ENCODE assay signal across 10 cellular contexts in the genomic region with DNA sequence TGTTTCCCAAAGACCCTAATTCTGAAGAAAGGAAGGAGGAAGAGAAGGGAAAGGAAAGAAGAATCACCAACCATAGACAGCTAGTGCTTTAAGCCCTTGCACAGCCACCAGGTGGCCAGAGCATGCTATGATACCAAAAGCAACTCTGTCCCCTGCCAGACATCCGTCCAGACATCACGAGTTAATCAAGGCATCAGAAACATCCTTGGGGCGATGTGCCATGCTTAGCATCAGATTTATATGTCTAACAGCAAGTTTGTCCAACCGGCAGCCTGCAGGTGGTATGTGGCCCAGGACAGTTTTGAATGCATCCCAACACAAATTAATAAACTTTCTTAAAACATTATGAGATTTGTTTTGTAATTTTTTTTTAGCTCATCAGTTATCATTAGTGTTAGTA. TPM values are rescaled to one million over a fixed set of nuclear protein-coding genes. Genes with fewer than 3 reads are reported as not detected.
A peak's percentile ranks its signal among the peaks of the same experiment; 100 is the strongest.
DNase-seq lines count a peak whose midpoint lies in the region; ATAC-seq and TF ChIP-seq lines count a peak whose summit lies in the region.
"Had no signal": no experiment of that assay in that cellular context is flagged by ENCODE, and none has a peak within 500 bp of the region (broad histone marks: within the 10 kb centered on the region; RNA-seq: fewer than 3 reads in every experiment).

No MANE protein-coding gene starts in this region.

- no peaks in the 10 kb centered on the region for H3K27me3 Mint-ChIP-seq in type B pancreatic cell

- peaks cover 0 to 15% (median 0%) of the 10 kb centered on the region in 9 donors for H3K4me1 ChIP-seq in heart right ventricle
- no peaks in the 10 kb centered on the region for H3K4me1 ChIP-seq in right cardiac atrium (ENCODE audit: control insufficient read depth, insufficient read depth, low read length)
- H3K4me1 ChIP-seq in OCI-LY1 (ENCODE audit: insufficient read depth, low read length, severe bottlenecking): no peaks in the 10 kb centered on the region
- H3K4me1 ChIP-seq in esophagus muscularis mucosa: peaks cover 6 to 12% (median 7%) of the 10 kb centered on the region in 4 donors

- H2AFZ ChIP-seq in OCI-LY1 (ENCODE audit: low read length): no peak overlapping the region

- H3K27me3 ChIP-seq in heart right ventricle (no peaks in the 10 kb centered on the region), right cardiac atrium (ENCODE audit: control insufficient read depth, insufficient read depth) (no peaks in the 10 kb centered on the region), OCI-LY1 (ENCODE audit: insufficient read depth, low read length) (no peaks in the 10 kb centered on the region), esophagus muscularis mucosa (no peaks in the 10 kb centered on the region)

- ATAC-seq in heart right ventricle: no peak
- no peak for ATAC-seq in right cardiac atrium
- ATAC-seq in GM19328 (IDR thresholded peaks at IDR 0.05; ENCODE audit: unreplicated experiment): no peak
- ATAC-seq: lower lobe of right lung had no signal

- H3K9me3 ChIP-seq in heart right ventricle (no peaks in the 10 kb centered on the region), right cardiac atrium (ENCODE audit: control insufficient read depth, low read length) (no peaks in the 10 kb centered on the region), OCI-LY1 (ENCODE audit: low read length) (no peaks in the 10 kb centered on the region), esophagus muscularis mucosa (no peaks in the 10 kb centered on the region)
- H3K9me3 ChIP-seq: lower lobe of right lung had no signal

- H3F3A ChIP-seq in OCI-LY1 (ENCODE audit: insufficient read depth, low read length): no peaks in the 10 kb centered on the region

- no peaks in the 10 kb centered on the region for H4K20me1 ChIP-seq in OCI-LY1 (ENCODE audit: insufficient read depth, low read length)

- H3K4me1 Mint-ChIP-seq in type B pancreatic cell (ENCODE audit: unreplicated experiment): peaks cover 15% of the 10 kb centered on the region

- no peak overlapping the region for H3K9ac ChIP-seq in OCI-LY1 (ENCODE audit: low read length)

- H3K4me3 ChIP-seq in heart right ventricle: no peak overlapping the region
- no peak overlapping the region for H3K4me3 ChIP-seq in right cardiac atrium (ENCODE audit: low read length)
- no peak overlapping the region for H3K4me3 ChIP-seq in OCI-LY1 (ENCODE audit: low read depth, low read length, poor library complexity, severe bottlenecking)
- no peak overlapping the region for H3K4me3 ChIP-seq in esophagus muscularis mucosa
- H3K4me3 ChIP-seq: lower lobe of right lung had no signal

- H3K36me3 ChIP-seq in heart right ventricle: no peaks in the 10 kb centered on the region
- H3K36me3 ChIP-seq in OCI-LY1 (ENCODE audit: insufficient read depth, low read length): no peaks in the 10 kb centered on the region
- H3K36me3 ChIP-seq in esophagus muscularis mucosa: no peaks in the 10 kb centered on the region
- H3K36me3 ChIP-seq: lower lobe of right lung had no signal

- 44 to 48% methylated on average over 4 of the region's 4 CpGs for WGBS in heart right ventricle, 2 donors
- 47% methylated on average over 4 of the region's 4 CpGs for WGBS in right cardiac atrium
- WGBS in esophagus muscularis mucosa: 52% methylated on average over 4 of the region's 4 CpGs

- no peak overlapping the region for H3K27ac Mint-ChIP-seq in type B pancreatic cell
- H3K27ac Mint-ChIP-seq: activated naive CD8-positive, alpha-beta T cell treated with anti-CD3 and anti-CD28 coated beads, Interleukin-2, amount 10 ng/mL, durations not matched to agents 7 days and 5 days had no signal

- TF ChIP-seq CTCF in heart right ventricle (IDR thresholded peaks at IDR 0.05) (peak in 7 of 9 donors; percentile 11 to 44 (median 26)), OCI-LY1 (IDR thresholded peaks at IDR 0.05; ENCODE audit: low read length) (peak; percentile 57), esophagus muscularis mucosa (IDR thresholded peaks at IDR 0.05) (peak; percentile 7 to 41 (median 10)), type B pancreatic cell (conservative IDR thresholded peaks at IDR 0.05) (peak; percentile 74)

- no peaks in the 10 kb centered on the region for H3K9me2 ChIP-seq in OCI-LY1 (ENCODE audit: low read depth, low read length)

- H3K9me3 Mint-ChIP-seq in type B pancreatic cell: no peaks in the 10 kb centered on the region
- H3K9me3 Mint-ChIP-seq: activated naive CD8-positive, alpha-beta T cell treated with anti-CD3 and anti-CD28 coated beads, Interleukin-2, amount 10 ng/mL, durations not matched to agents 7 days and 5 days had no signal

- intact Hi-C loops in heart right ventricle (cut with DNase I): no loop called here
- intact Hi-C loops in right cardiac atrium (cut with DNase I): no loop called here
- intact Hi-C loops in esophagus muscularis mucosa (cut with DNase I): no loop called here

- DNase-seq in heart right ventricle (no peak), right cardiac atrium (no peak), esophagus muscularis mucosa (ENCODE audit: extremely low spot score) (peak; percentile 68), type B pancreatic cell (ENCODE audit: extremely low spot score, unreplicated experiment) (no peak), ureter (ENCODE audit: low spot score) (no peak), NCI-H2081 (lab: John Stamatoyannopoulos, UW) (no peak)
- DNase-seq: activated naive CD8-positive, alpha-beta T cell treated with anti-CD3 and anti-CD28 coated beads, Interleukin-2, amount 10 ng/mL, durations not matched to agents 7 days and 5 days; lower lobe of right lung had no signal

- H3K27ac ChIP-seq in heart right ventricle (no peak overlapping the region), right cardiac atrium (ENCODE audit: low read length) (no peak overlapping the region), OCI-LY1 (ENCODE audit: low read depth, low read length, poor library complexity, severe bottlenecking) (no peak overlapping the region), esophagus muscularis mucosa (replicated peaks in 1 of 4) (no peak overlapping the region)
- H3K27ac ChIP-seq: lower lobe of right lung had no signal

- no peaks in the 10 kb centered on the region for H3K79me2 ChIP-seq in OCI-LY1 (ENCODE audit: insufficient read depth, low read length)

- H3K36me3 Mint-ChIP-seq in type B pancreatic cell: no peaks in the 10 kb centered on the region
- H3K36me3 Mint-ChIP-seq: activated naive CD8-positive, alpha-beta T cell treated with anti-CD3 and anti-CD28 coated beads, Interleukin-2, amount 10 ng/mL, durations not matched to agents 7 days and 5 days had no signal

- no peak for TF ChIP-seq EP300 in esophagus muscularis mucosa (IDR thresholded peaks at IDR 0.05)

- no peak for TF ChIP-seq POLR2A in esophagus muscularis mucosa (IDR thresholded peaks at IDR 0.05; ENCODE audit: low read depth)

- no peak overlapping the region for H3K4me3 Mint-ChIP-seq in type B pancreatic cell
- H3K4me3 Mint-ChIP-seq: activated naive CD8-positive, alpha-beta T cell treated with anti-CD3 and anti-CD28 coated beads, Interleukin-2, amount 10 ng/mL, durations not matched to agents 7 days and 5 days had no signal

- H3K4me2 ChIP-seq in OCI-LY1 (ENCODE audit: low read length): no peak overlapping the region

RNA-seq across cellular contexts. Expression of a gene that starts 2.9 kb away (rescaled TPM):
- total RNA-seq in heart right ventricle (not detected), right cardiac atrium (not detected), esophagus muscularis mucosa (not detected), type B pancreatic cell (ENCODE audit: low replicate concordance) (1.4 TPM in 1 of 2 replicates, not detected in the other), ureter (not detected)
- polyA plus RNA-seq in heart right ventricle (not detected), right cardiac atrium (not detected)
- total RNA-seq: activated naive CD8-positive, alpha-beta T cell treated with anti-CD3 and anti-CD28 coated beads, Interleukin-2, amount 10 ng/mL, durations not matched to agents 7 days and 5 days; lower lobe of right lung had no signal

RNA-seq across cellular contexts. Expression of a gene that starts 50.2 kb away (rescaled TPM):
- 10 to 100 TPM; 32.1 to 58.3 (median 39.6) TPM for total RNA-seq in heart right ventricle
- polyA plus RNA-seq in heart right ventricle: 10 to 100 TPM in 1 of 2 donors, 1 to 10 TPM in 1; 7.1 to 11.5 TPM
- 10 to 100 TPM; 30.9 to 44.7 (median 41.4) TPM for total RNA-seq in right cardiac atrium
- 9.7 TPM for polyA plus RNA-seq in right cardiac atrium
- 10 to 100 TPM; 27.6 to 37.6 (median 30.5) TPM for total RNA-seq in esophagus muscularis mucosa
- 56.0 and 63.6 TPM in 2 replicates for total RNA-seq in type B pancreatic cell (ENCODE audit: low replicate concordance)
- total RNA-seq in ureter: 83.8 TPM

Comparison
In these comparisons a context has a peak if more than half of its experiments do, and no peak if none do; other contexts are left out.
1. CTCF ChIP-seq: peak in every context shown above with its lines; median percentile 74 in type B pancreatic cell; 57 in OCI-LY1; 26 in heart right ventricle; 10 in esophagus muscularis mucosa.